ENCODE assay signal across 8 cellular contexts in the genomic region with DNA sequence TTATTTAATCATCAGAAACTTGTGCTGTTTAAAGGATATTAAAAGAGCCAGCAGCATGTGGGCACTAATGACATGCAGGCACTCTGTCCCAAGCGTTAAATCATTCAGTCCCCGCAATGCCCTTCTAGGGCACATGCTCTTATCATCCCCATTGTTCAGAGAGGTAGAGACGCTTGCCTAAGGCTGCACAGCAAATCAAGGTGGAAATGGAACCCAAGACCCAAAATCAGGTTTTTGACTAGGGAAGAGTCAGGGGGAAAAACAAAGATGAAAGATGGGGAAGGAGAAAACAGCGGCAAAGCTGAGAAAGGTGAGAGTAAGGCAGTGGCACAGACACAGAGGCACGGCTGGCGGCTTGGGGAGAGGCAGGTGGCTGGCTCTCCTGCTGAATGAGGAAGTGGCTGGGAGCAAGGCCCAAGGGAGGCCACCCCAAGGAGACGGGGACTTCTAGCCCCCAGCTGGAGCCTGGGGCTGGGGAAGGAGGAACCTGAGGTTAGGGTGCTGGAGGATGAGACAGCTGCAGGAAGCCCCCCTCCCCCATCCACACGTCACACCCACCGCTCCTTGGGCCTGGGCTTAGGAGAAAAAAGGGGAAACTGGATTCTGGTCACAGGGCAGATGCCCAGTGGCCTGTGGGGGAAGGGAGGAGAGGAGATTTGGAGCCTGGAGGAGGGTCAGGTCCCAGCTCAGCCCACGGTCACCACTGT. TPM values are rescaled to one million over a fixed set of nuclear protein-coding genes. Genes with fewer than 3 reads are reported as not detected.
DNase-seq lines count a peak whose midpoint lies in the region; ATAC-seq, FAIRE-seq and TF ChIP-seq lines count a peak whose summit lies in the region.
"Had no signal": no experiment of that assay in that cellular context is flagged by ENCODE, and none has a peak within 500 bp of the region (broad histone marks: within the 10 kb centered on the region; RNA-seq: fewer than 3 reads in every experiment).

No MANE protein-coding gene starts in this region.

- H3K27me3 Mint-ChIP-seq in T-cell (no peaks in the 10 kb centered on the region), HFFc6 (ENCODE audit: insufficient read depth) (no peaks in the 10 kb centered on the region)

- no peaks in the 10 kb centered on the region for H3K27me3 ChIP-seq in layer of hippocampus (ENCODE audit: control insufficient read depth, insufficient read depth, low read length)

- H3K4me1 Mint-ChIP-seq in T-cell: peaks cover 36 to 48% (median 40%) of the 10 kb centered on the region in 3 donors
- peaks cover 36% of the 10 kb centered on the region for H3K4me1 Mint-ChIP-seq in HFFc6 (ENCODE audit: low read depth)

- ATAC-seq in GM21737 (IDR thresholded peaks at IDR 0.05; ENCODE audit: unreplicated experiment) (peak; percentile 45), T-cell (replicated peaks in 1 of 4) (peak; percentile 27 to 68 (median 40)), GM18519 (IDR thresholded peaks at IDR 0.05; ENCODE audit: low FRiP score, unreplicated experiment) (no peak)

- H3K27ac ChIP-seq in layer of hippocampus (ENCODE audit: low read depth, low read length) (peak overlapping the region; percentile 83), substantia nigra (ENCODE audit: low read depth, low read length, poor library complexity, severe bottlenecking) (peak overlapping the region; percentile 72)

- DNase-seq in T-cell (peak in 19 of 34 experiments; percentile 15 to 76 (median 31)), substantia nigra (lab: John Stamatoyannopoulos, UW) (peak in 37 of 49 donors; percentile 11 to 76 (median 45)), HFFc6 (no peak), GM12892 (ENCODE audit: insufficient read length) (no peak)

- no peak for TF ChIP-seq POLR2A in GM12892 (IDR thresholded peaks at IDR 0.05; ENCODE audit: low read depth, low read length)

- H3K4me3 Mint-ChIP-seq in T-cell (peak overlapping the region in 2 of 3 donors; percentile 24 to 51), HFFc6 (no peak overlapping the region)

- no peak for FAIRE-seq in GM12892 (lab: Jason Lieb, UNC)
- FAIRE-seq: astrocyte had no signal

- no peaks in the 10 kb centered on the region for H3K9me3 Mint-ChIP-seq in T-cell
- H3K9me3 Mint-ChIP-seq in HFFc6: no peaks in the 10 kb centered on the region

- POLR2A ChIA-PET in T-cell (lab: Charles Lee): no interaction called here

- H3K36me3 Mint-ChIP-seq in T-cell: no peaks in the 10 kb centered on the region
- H3K36me3 Mint-ChIP-seq in HFFc6 (ENCODE audit: low read depth): no peaks in the 10 kb centered on the region

- CTCF ChIA-PET in T-cell (lab: Charles Lee): no interaction called here

- H3K27ac Mint-ChIP-seq in T-cell (peak overlapping the region; percentile 68 to 81), HFFc6 (no peak overlapping the region)

- TF ChIP-seq CTCF in HFFc6 (IDR thresholded peaks at IDR 0.05): no peak

RNA-seq across cellular contexts. Expression of a gene that starts 1.0 kb away (rescaled TPM):
- 1 to 10 TPM; 2.3 to 7.0 (median 2.9) TPM for total RNA-seq in T-cell
- total RNA-seq in HFFc6 (2021; fragmentation: NEBNext Ultra II Directional; extraction: Animal tissue kit (Norgen Biotek cat#: 25700)): not detected
- not detected for polyA plus RNA-seq in GM12892 (2012; ENCODE audit: missing spikeins)
- total RNA-seq: astrocyte had no signal

RNA-seq across cellular contexts. Expression of a gene that starts 6.8 kb away (rescaled TPM):
- 100 to 1,000 TPM in 2 of 5 donors, 10 to 100 TPM in 3; 60.1 to 165 (median 77.2) TPM for total RNA-seq in T-cell
- 1 to 10 TPM in 5 of 6 experiments, under 1 TPM in 1; 0.96 to 4.1 (median 1.2) TPM for total RNA-seq in HFFc6 (2021; fragmentation: NEBNext Ultra II Directional; extraction: Animal tissue kit (Norgen Biotek cat#: 25700))
- 16.9 TPM for polyA plus RNA-seq in GM12892 (2012; ENCODE audit: missing spikeins)

RNA-seq across cellular contexts. Expression of a gene that starts 8.8 kb away (rescaled TPM):
- total RNA-seq in T-cell: 10 to 100 TPM; 45.1 to 78.3 (median 51.4) TPM
- total RNA-seq in HFFc6 (2021; fragmentation: NEBNext Ultra II Directional; extraction: Animal tissue kit (Norgen Biotek cat#: 25700)): 1 to 10 TPM; 3.9 to 7.2 (median 5.3) TPM
- polyA plus RNA-seq in GM12892 (2012; ENCODE audit: missing spikeins): 17.1 TPM

RNA-seq across cellular contexts. Expression of a gene that starts 27.0 kb away (rescaled TPM):
- 10 to 100 TPM in 4 of 5 donors, 1 to 10 TPM in 1; 9.2 to 20.8 (median 15.3) TPM for total RNA-seq in T-cell
- 10 to 100 TPM; 15.3 to 21.0 (median 19.1) TPM for total RNA-seq in HFFc6 (2021; fragmentation: NEBNext Ultra II Directional; extraction: Animal tissue kit (Norgen Biotek cat#: 25700))
- 1.8 TPM for polyA plus RNA-seq in GM12892 (2012; ENCODE audit: missing spikeins)

RNA-seq across cellular contexts. Expression of a gene that starts 40.8 kb away (rescaled TPM):
- total RNA-seq in T-cell: 1 to 10 TPM in 1 of 5 donors, under 1 TPM in 3, not detected in 1; 0.15 to 1.3 (median 0.33) TPM
- 10 to 100 TPM; 24.3 to 39.7 (median 38.1) TPM for total RNA-seq in HFFc6 (2021; fragmentation: NEBNext Ultra II Directional; extraction: Animal tissue kit (Norgen Biotek cat#: 25700))
- 0.53 TPM for polyA plus RNA-seq in GM12892 (2012; ENCODE audit: missing spikeins)

Comparison
In these comparisons a context has a peak if more than half of its experiments do, and no peak if none do; other contexts are left out.
1. DNase-seq: peak in T-cell (19 of 34) and substantia nigra (37 of 49); none in HFFc6 (single experiment) and GM12892 (single experiment).
2. RNA of a gene that starts 6.8 kb away (total RNA-seq): 60.1 to 165 TPM in T-cell; 0.96 to 4.1 TPM in HFFc6; every median in the first group is over 10 times any median in the second.
3. RNA of a gene that starts 8.8 kb away (total RNA-seq): 45.1 to 78.3 TPM in T-cell; 3.9 to 7.2 TPM in HFFc6; every median in the first group is over 4 times any median in the second.